ENCODE assay signal across 1 cellular context in the genomic region with DNA sequence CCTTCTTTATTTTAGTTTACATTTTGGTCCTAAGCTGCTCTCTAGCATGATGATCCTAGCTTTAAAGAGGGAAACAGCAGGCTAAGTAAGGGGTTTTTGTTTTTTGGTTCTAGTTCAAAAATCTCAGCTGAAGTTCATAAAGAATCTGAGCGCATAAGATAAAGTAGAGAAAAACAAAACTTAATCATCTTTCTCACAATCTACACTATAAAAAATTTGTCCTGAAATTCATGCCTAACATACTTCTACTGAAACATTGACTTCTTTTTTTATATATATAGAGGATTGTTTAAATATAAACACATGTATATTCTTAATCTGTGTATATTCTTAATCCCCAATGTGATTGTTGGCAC.
TF ChIP-seq lines count a peak whose summit lies in the region.

No MANE protein-coding gene starts in this region.

TF ChIP-seq in IMR-90, 13 proteins besides CTCF, POLR2A, EP300 and RAD21:
- TF ChIP-seq SMC3 (IDR thresholded peaks at IDR 0.05; ENCODE audit: low read depth, low read length) (no peak), BHLHE40 (IDR thresholded peaks at IDR 0.05; ENCODE audit: low read depth, low read length) (no peak)
